25 cellular contexts compared by ENCODE assay signal in the genomic region with DNA sequence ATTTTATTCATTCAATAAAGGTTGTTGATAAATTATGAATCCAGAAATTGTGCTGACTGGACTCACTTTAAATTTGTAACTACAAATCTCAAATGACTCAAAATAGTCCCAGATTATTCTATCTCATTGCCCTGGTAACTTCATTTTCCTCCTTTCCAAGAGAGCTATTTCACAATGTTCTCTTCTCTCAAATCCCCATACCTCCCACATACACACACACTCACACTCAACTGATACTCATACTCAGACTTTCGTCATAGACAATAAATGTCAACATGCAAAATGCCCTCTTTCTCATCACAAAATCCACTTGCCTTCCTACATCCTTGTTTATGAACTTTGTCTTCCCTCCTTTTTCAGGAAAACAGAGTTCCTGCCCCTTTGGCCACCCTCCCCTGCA. TPM values are rescaled to one million over a fixed set of nuclear protein-coding genes. Genes with fewer than 3 reads are reported as not detected.
A peak's percentile ranks its signal among the peaks of the same experiment; 100 is the strongest.
DNase-seq lines count a peak whose midpoint lies in the region; ATAC-seq and TF ChIP-seq lines count a peak whose summit lies in the region.
"Had no signal": no experiment of that assay in that cellular context is flagged by ENCODE, and none has a peak within 500 bp of the region (broad histone marks: within the 10 kb centered on the region; RNA-seq: fewer than 3 reads in every experiment).

No MANE protein-coding gene starts in this region.

- no peaks in the 10 kb centered on the region for H3K9me3 ChIP-seq in left ventricle myocardium inferior (replicated peaks)
- H3K9me3 ChIP-seq in right cardiac atrium (ENCODE audit: control insufficient read depth, low read length) = no peaks in the 10 kb centered on the region
- H3K9me3 ChIP-seq in upper lobe of right lung = no peaks in the 10 kb centered on the region
- H3K9me3 ChIP-seq: A549, upper lobe of left lung had no signal

- H3K4me3 Mint-ChIP-seq in stimulated activated naive CD8-positive, alpha-beta T cell treated with anti-CD3 and anti-CD28 coated beads, Interleukin-15, amount 100 ng/mL, for 72 hours = no peak overlapping the region
- H3K4me3 Mint-ChIP-seq: activated T-helper 17 cell treated with anti-CD3 and anti-CD28 coated beads, Interleukin-2, amount 50 U/mL, for 72 hours; CD14-positive monocyte; T-helper 17 cell had no signal

- H3K27ac ChIP-seq in left ventricle myocardium inferior (replicated peaks) = no peak overlapping the region
- peak overlapping the region; percentile 56 for H3K27ac ChIP-seq in brain microvascular endothelial cell
- H3K27ac ChIP-seq in right cardiac atrium (ENCODE audit: low read length) = no peak overlapping the region
- no peak overlapping the region for H3K27ac ChIP-seq in upper lobe of right lung
- H3K27ac ChIP-seq: A549, foreskin keratinocyte, hepatocyte, upper lobe of left lung had no signal

- H3K27ac Mint-ChIP-seq in stimulated activated naive CD8-positive, alpha-beta T cell treated with anti-CD3 and anti-CD28 coated beads, Interleukin-15, amount 100 ng/mL, for 72 hours = no peak overlapping the region
- H3K27ac Mint-ChIP-seq: activated naive CD4-positive, alpha-beta T cell treated with anti-CD3 and anti-CD28 coated beads, Interleukin-2, amount 50 U/mL, for 72 hours; activated T-helper 17 cell treated with anti-CD3 and anti-CD28 coated beads, Interleukin-2, amount 50 U/mL, for 72 hours; CD14-positive monocyte; T-helper 17 cell had no signal

- H3K4me1 ChIP-seq in left ventricle myocardium inferior (peaks cover 3% of the 10 kb centered on the region), right cardiac atrium (ENCODE audit: control insufficient read depth, insufficient read depth, low read length) (no peaks in the 10 kb centered on the region), upper lobe of right lung (no peaks in the 10 kb centered on the region)
- H3K4me1 ChIP-seq: foreskin keratinocyte, upper lobe of left lung had no signal

- H3K27me3 Mint-ChIP-seq in stimulated activated naive CD8-positive, alpha-beta T cell treated with anti-CD3 and anti-CD28 coated beads, Interleukin-15, amount 100 ng/mL, for 72 hours = no peaks in the 10 kb centered on the region

- no peaks in the 10 kb centered on the region for H3K4me1 Mint-ChIP-seq in stimulated activated naive CD8-positive, alpha-beta T cell treated with anti-CD3 and anti-CD28 coated beads, Interleukin-15, amount 100 ng/mL, for 72 hours
- H3K4me1 Mint-ChIP-seq: activated T-helper 17 cell treated with anti-CD3 and anti-CD28 coated beads, Interleukin-2, amount 50 U/mL, for 72 hours; CD14-positive monocyte; T-helper 17 cell had no signal

- 66% methylated on average over 1 of the region's 1 CpG for WGBS in right cardiac atrium

- DNase-seq in Right ventricle myocardium inferior (ENCODE audit: missing footprints) (no peak), left ventricle myocardium inferior (no peak), brain microvascular endothelial cell (no peak), right cardiac atrium (no peak), upper lobe of right lung (no peak), GF-D8 (lab: John Stamatoyannopoulos, UW) (no peak), iPS-NIHi7 (ENCODE audit: extremely low spot score) (no peak)
- DNase-seq in stimulated activated naive CD8-positive, alpha-beta T cell treated with anti-CD3 and anti-CD28 coated beads, Interleukin-15, amount 100 ng/mL, for 72 hours = no peak
- DNase-seq: activated CD4-positive, alpha-beta T cell treated with anti-CD3 and anti-CD28 coated beads, Interleukin-2, amount 50 U/mL, for 1 hour; cortex of kidney; foreskin keratinocyte; islet precursor cell; Kasumi-1; NCI-H2107; NCI-H510A treated with DMSO at 0.1 percent for 48 hours; nucleus accumbens; retina; T-helper 17 cell; upper lobe of left lung had no signal

- ATAC-seq in Right ventricle myocardium inferior = peak; percentile 84
- peak; percentile 66 to 73 for ATAC-seq in right cardiac atrium
- peak; percentile 22 for ATAC-seq in upper lobe of right lung
- no peak for ATAC-seq in stimulated activated naive CD8-positive, alpha-beta T cell treated with anti-CD3 and anti-CD28 coated beads, Interleukin-15, amount 100 ng/mL, for 72 hours
- ATAC-seq: A549; activated naive CD4-positive, alpha-beta T cell treated with anti-CD3 and anti-CD28 coated beads, Interleukin-2, amount 50 U/mL, for 72 hours; activated T-helper 17 cell treated with anti-CD3 and anti-CD28 coated beads, Interleukin-2, amount 50 U/mL, for 72 hours; Panc1; T-helper 17 cell had no signal

- H3K4me3 ChIP-seq in left ventricle myocardium inferior = no peak overlapping the region
- H3K4me3 ChIP-seq in brain microvascular endothelial cell (ENCODE audit: low read depth, low read length) = no peak overlapping the region
- no peak overlapping the region for H3K4me3 ChIP-seq in right cardiac atrium (ENCODE audit: low read length)
- no peak overlapping the region for H3K4me3 ChIP-seq in upper lobe of right lung
- H3K4me3 ChIP-seq: A549, hepatocyte, upper lobe of left lung had no signal

- TF ChIP-seq CTCF in left ventricle myocardium inferior (IDR thresholded peaks at IDR 0.05; ENCODE audit: borderline replicate concordance) (no peak), brain microvascular endothelial cell (IDR thresholded peaks at IDR 0.05; ENCODE audit: low read depth, low read length, missing control alignments) (no peak), upper lobe of right lung (IDR thresholded peaks at IDR 0.05) (no peak)

- H3K9me3 Mint-ChIP-seq in stimulated activated naive CD8-positive, alpha-beta T cell treated with anti-CD3 and anti-CD28 coated beads, Interleukin-15, amount 100 ng/mL, for 72 hours = no peaks in the 10 kb centered on the region
- H3K9me3 Mint-ChIP-seq: activated naive CD4-positive, alpha-beta T cell treated with anti-CD3 and anti-CD28 coated beads, Interleukin-2, amount 50 U/mL, for 72 hours; activated T-helper 17 cell treated with anti-CD3 and anti-CD28 coated beads, Interleukin-2, amount 50 U/mL, for 72 hours had no signal

- intact Hi-C loops in Right ventricle myocardium inferior (cut with DNase I) = no loop called here
- intact Hi-C loops in left ventricle myocardium inferior (cut with micrococcal nuclease) = no loop called here
- intact Hi-C loops in right cardiac atrium (cut with DNase I) = loop anchor here in 2 of 4 donors (5.0 to 10.0 kb wide), 2 partner anchors 254 to 327 kb away; a partner anchor contains a TSS
- intact Hi-C loops in upper lobe of right lung (cut with DNase I) = loop anchor here (10.0 kb wide), 2 partner anchors 257 to 397 kb away; no protein-coding TSS in a partner anchor

- no peaks in the 10 kb centered on the region for H3K36me3 ChIP-seq in left ventricle myocardium inferior
- H3K36me3 ChIP-seq in brain microvascular endothelial cell (replicated peaks) = no peaks in the 10 kb centered on the region
- no peaks in the 10 kb centered on the region for H3K36me3 ChIP-seq in upper lobe of right lung
- H3K36me3 ChIP-seq: upper lobe of left lung had no signal

- in situ Hi-C loops in brain microvascular endothelial cell (cut with HindIII; ENCODE audit: low pct_ligation_motif_present, low sequenced_read_pairs) = loop anchor here (10.0 to 25.0 kb wide), 2 partner anchors 237 to 399 kb away; no protein-coding TSS in a partner anchor

- H3K27me3 ChIP-seq in left ventricle myocardium inferior (ENCODE audit: low read depth) (no peaks in the 10 kb centered on the region), brain microvascular endothelial cell (replicated peaks) (no peaks in the 10 kb centered on the region), right cardiac atrium (ENCODE audit: control insufficient read depth, insufficient read depth) (no peaks in the 10 kb centered on the region), upper lobe of right lung (no peaks in the 10 kb centered on the region)
- H3K27me3 ChIP-seq: hepatocyte, upper lobe of left lung had no signal

RNA-seq across cellular contexts. Expression of a gene that starts 33.3 kb away (rescaled TPM):
- 9.5 TPM for total RNA-seq in Right ventricle myocardium inferior
- 10.6 TPM for total RNA-seq in left ventricle myocardium inferior
- 10 to 100 TPM in 2 of 4 donors, 1 to 10 TPM in 2; 8.9 to 12.0 (median 10.3) TPM for total RNA-seq in right cardiac atrium
- 7.6 TPM for polyA plus RNA-seq in right cardiac atrium
- 11.6 TPM for total RNA-seq in upper lobe of right lung

RNA-seq across cellular contexts. Expression of a gene that starts 34.5 kb away (rescaled TPM):
- total RNA-seq in Right ventricle myocardium inferior (5.5 TPM), left ventricle myocardium inferior (5.7 TPM), right cardiac atrium (10 to 100 TPM in 1 of 4 donors, 1 to 10 TPM in 3; 7.2 to 12.3 (median 9.2) TPM), upper lobe of right lung (35.1 TPM)
- 2.1 TPM for polyA plus RNA-seq in right cardiac atrium
